In genomic region chr4:37648084-37648817, GRCh38 we compare ENCODE assay signal across 9 cellular contexts. TPM values are rescaled to one million over a fixed set of nuclear protein-coding genes. Genes with fewer than 3 reads are reported as not detected.
DNase-seq lines count a peak whose midpoint lies in the region; ATAC-seq, FAIRE-seq and TF ChIP-seq lines count a peak whose summit lies in the region.
"Had no signal": no experiment of that assay in that cellular context is flagged by ENCODE, and none has a peak within 500 bp of the region (broad histone marks: within the 10 kb centered on the region; RNA-seq: fewer than 3 reads in every experiment).

No MANE protein-coding gene starts in this region.

- H3K27me3 Mint-ChIP-seq in stimulated activated memory B cell treated with anti-CD40 and anti-IgM and Interleukin-4, amounts not matched to agents 10 μg/mL and 1 μg/mL and 100 μg/mL, for 72 hours: no peaks in the 10 kb centered on the region

- no peaks in the 10 kb centered on the region for H3K4me1 Mint-ChIP-seq in stimulated activated memory B cell treated with anti-CD40 and anti-IgM and Interleukin-4, amounts not matched to agents 10 μg/mL and 1 μg/mL and 100 μg/mL, for 72 hours

- ATAC-seq in stimulated activated memory B cell treated with anti-CD40 and anti-IgM and Interleukin-4, amounts not matched to agents 10 μg/mL and 1 μg/mL and 100 μg/mL, for 72 hours: no peak
- ATAC-seq in HG02763 (IDR thresholded peaks at IDR 0.05; ENCODE audit: unreplicated experiment): no peak

- H3K27me3 ChIP-seq in HUES48 (ENCODE audit: control insufficient read depth, insufficient read depth, low read length) (no peaks in the 10 kb centered on the region), adrenal gland (no peaks in the 10 kb centered on the region)

- no peaks in the 10 kb centered on the region for H3K9me3 Mint-ChIP-seq in stimulated activated memory B cell treated with anti-CD40 and anti-IgM and Interleukin-4, amounts not matched to agents 10 μg/mL and 1 μg/mL and 100 μg/mL, for 72 hours

- POLR2A ChIA-PET in AG04449 (lab: Yijun Ruan, JAX): no interaction called here

- no peaks in the 10 kb centered on the region for H3K36me3 Mint-ChIP-seq in stimulated activated memory B cell treated with anti-CD40 and anti-IgM and Interleukin-4, amounts not matched to agents 10 μg/mL and 1 μg/mL and 100 μg/mL, for 72 hours

- TF ChIP-seq CTCF in AG04449 (IDR thresholded peaks at IDR 0.05; ENCODE audit: insufficient read depth, low read length, missing control alignments): no peak
- no peak for TF ChIP-seq CTCF in adrenal gland (IDR thresholded peaks at IDR 0.05)
- TF ChIP-seq CTCF in D721Med (IDR thresholded peaks at IDR 0.05; ENCODE audit: insufficient read depth, missing control alignments): no peak

- no peak for TF ChIP-seq POLR2A in adrenal gland (IDR thresholded peaks at IDR 0.05)

- H3K4me3 ChIP-seq in AG04449 (ENCODE audit: low read depth, low read length) (no peak overlapping the region), HUES48 (ENCODE audit: low read depth, low read length) (no peak overlapping the region), adrenal gland (no peak overlapping the region)

- intact Hi-C loops in adrenal gland (cut with DNase I): no loop called here

- H3K9me3 ChIP-seq in HUES48 (ENCODE audit: control insufficient read depth, insufficient read depth, low read length): no peaks in the 10 kb centered on the region
- H3K9me3 ChIP-seq in adrenal gland (replicated peaks in 1 of 3): no peaks in the 10 kb centered on the region

- FAIRE-seq in D721Med (lab: Jason Lieb, UNC): no peak

- H3K27ac Mint-ChIP-seq in stimulated activated memory B cell treated with anti-CD40 and anti-IgM and Interleukin-4, amounts not matched to agents 10 μg/mL and 1 μg/mL and 100 μg/mL, for 72 hours: no peak overlapping the region

- peaks cover 11% of the 10 kb centered on the region; the same call in 1 of the 2 replicates for H3K36me3 ChIP-seq in HUES48 (ENCODE audit: control insufficient read depth, insufficient read depth, low read length)
- no peaks in the 10 kb centered on the region for H3K36me3 ChIP-seq in adrenal gland (replicated peaks in 1 of 2)

- H3K9ac ChIP-seq in HUES48 (ENCODE audit: low read depth, low read length): no peak overlapping the region
- H3K9ac ChIP-seq: parathyroid adenoma had no signal

- no peak overlapping the region for H3K4me3 Mint-ChIP-seq in stimulated activated memory B cell treated with anti-CD40 and anti-IgM and Interleukin-4, amounts not matched to agents 10 μg/mL and 1 μg/mL and 100 μg/mL, for 72 hours

- WGBS in adrenal gland, 4 donors: 45 to 47% (median 46%) methylated on average over 8 of the region's 8 CpGs

- CTCF ChIA-PET in AG04449 (lab: Yijun Ruan, JAX): interaction anchor here (1.7 kb wide), 1 partner anchor 12 kb away, joined by 3 read pairs; no protein-coding TSS in a partner anchor

- H3K4me1 ChIP-seq in HUES48 (ENCODE audit: control insufficient read depth, insufficient read depth, low read length) (peaks cover 32% of the 10 kb centered on the region), adrenal gland (replicated peaks in 1 of 2) (peaks cover 0 to 12% of the 10 kb centered on the region in 2 donors)
- H3K4me1 ChIP-seq: parathyroid adenoma had no signal

- DNase-seq in AG04449 (ENCODE audit: low read depth, low spot score) (peak; percentile 31), adrenal gland (peak; percentile 56 to 89 (median 81)), kidney glomerular epithelial cell (lab: John Stamatoyannopoulos, UW) (peak; percentile 84), D721Med (ENCODE audit: insufficient read length, low spot score) (no peak), SK-N-DZ (ENCODE audit: low spot score) (no peak)

- H3K27ac ChIP-seq in HUES48 (ENCODE audit: low read depth, low read length): peak overlapping the region; percentile 80
- H3K27ac ChIP-seq in adrenal gland: peak overlapping the region in 2 of 5 donors; percentile 38 to 52
- H3K27ac ChIP-seq: parathyroid adenoma had no signal

RNA-seq across cellular contexts. Expression of gene RELL1, which starts 37.9 kb away (rescaled TPM):
- 10 to 100 TPM in 7 of 8 donors, 1 to 10 TPM in 1; 9.8 to 27.0 (median 19.9) TPM for total RNA-seq in adrenal gland
- polyA plus RNA-seq in adrenal gland: 1 to 10 TPM in 1 of 3 donors, under 1 TPM in 2; 0.44 to 1.3 (median 0.97) TPM
- polyA plus RNA-seq in SK-N-DZ (2014; cell fraction: cytosol; rRNA removed): 9.5 and 11.1 TPM in 2 replicates
- 2.5 and 9.1 TPM in 2 replicates for polyA plus RNA-seq in SK-N-DZ (2014; cell fraction: nucleus; rRNA removed)

Comparison
In these comparisons a context has a peak if more than half of its experiments do, and no peak if none do; other contexts are left out.
1. DNase-seq: peak in AG04449 (single experiment), adrenal gland (7 of 7) and kidney glomerular epithelial cell (single experiment); none in D721Med (single experiment) and SK-N-DZ (single experiment).